Comparison of ENCODE assay signal across 1 cellular context in the genomic region with DNA sequence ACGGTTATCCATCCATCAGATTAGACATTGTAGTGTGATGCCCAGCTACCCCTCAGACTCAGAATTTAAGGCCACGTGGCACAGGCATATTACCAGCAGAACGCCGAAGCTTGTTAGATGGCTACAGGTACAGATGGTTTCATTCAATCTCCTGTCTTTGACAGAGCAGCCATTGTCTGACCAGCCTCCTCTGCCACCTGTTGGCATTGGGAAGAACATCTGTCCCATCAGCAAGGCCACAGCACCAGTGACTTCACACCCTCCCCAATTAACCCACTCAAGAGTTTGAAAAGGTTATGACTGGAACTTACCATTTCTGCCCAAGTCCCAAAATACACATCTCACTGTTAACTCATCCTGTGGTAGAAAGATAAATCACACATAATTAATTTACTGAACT.
TF ChIP-seq lines count a peak whose summit lies in the region.

No MANE protein-coding gene starts in this region.

TF ChIP-seq in HCT116, 20 proteins besides CTCF, POLR2A, EP300 and RAD21 (continued from another document):
- TF ChIP-seq POLR2AphosphoS5 (IDR thresholded peaks at IDR 0.05; ENCODE audit: low read depth, low read length) = no peak
- no peak for TF ChIP-seq EGR1 (IDR thresholded peaks at IDR 0.05; ENCODE audit: low read depth)
- TF ChIP-seq, protein P1, sequence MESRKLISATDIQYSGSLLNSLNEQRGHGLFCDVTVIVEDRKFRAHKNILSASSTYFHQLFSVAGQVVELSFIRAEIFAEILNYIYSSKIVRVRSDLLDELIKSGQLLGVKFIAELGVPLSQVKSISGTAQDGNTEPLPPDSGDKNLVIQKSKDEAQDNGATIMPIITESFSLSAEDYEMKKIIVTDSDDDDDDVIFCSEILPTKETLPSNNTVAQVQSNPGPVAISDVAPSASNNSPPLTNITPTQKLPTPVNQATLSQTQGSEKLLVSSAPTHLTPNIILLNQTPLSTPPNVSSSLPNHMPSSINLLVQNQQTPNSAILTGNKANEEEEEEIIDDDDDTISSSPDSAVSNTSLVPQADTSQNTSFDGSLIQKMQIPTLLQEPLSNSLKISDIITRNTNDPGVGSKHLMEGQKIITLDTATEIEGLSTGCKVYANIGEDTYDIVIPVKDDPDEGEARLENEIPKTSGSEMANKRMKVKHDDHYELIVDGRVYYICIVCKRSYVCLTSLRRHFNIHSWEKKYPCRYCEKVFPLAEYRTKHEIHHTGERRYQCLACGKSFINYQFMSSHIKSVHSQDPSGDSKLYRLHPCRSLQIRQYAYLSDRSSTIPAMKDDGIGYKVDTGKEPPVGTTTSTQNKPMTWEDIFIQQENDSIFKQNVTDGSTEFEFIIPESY (IDR thresholded peaks at IDR 0.05; ENCODE audit: extremely low read depth, insufficient replicate concordance, low read length) = no peak
- no peak for TF ChIP-seq YY1 (IDR thresholded peaks at IDR 0.05; ENCODE audit: extremely low read depth, insufficient replicate concordance, low read depth, low read length)
- TF ChIP-seq CBX3 (IDR thresholded peaks at IDR 0.05; ENCODE audit: low read depth) = no peak
- TF ChIP-seq EZH2phosphoT487 (IDR thresholded peaks at IDR 0.05; ENCODE audit: borderline replicate concordance) = no peak
- no peak for TF ChIP-seq ELF1 (IDR thresholded peaks at IDR 0.05; ENCODE audit: borderline replicate concordance, low read depth)
- TF ChIP-seq, protein P2, sequence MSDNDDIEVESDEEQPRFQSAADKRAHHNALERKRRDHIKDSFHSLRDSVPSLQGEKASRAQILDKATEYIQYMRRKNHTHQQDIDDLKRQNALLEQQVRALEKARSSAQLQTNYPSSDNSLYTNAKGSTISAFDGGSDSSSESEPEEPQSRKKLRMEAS (IDR thresholded peaks at IDR 0.05) = no peak
